Comparison of ENCODE assay signal across 16 cellular contexts in genomic region chr19:33118643-33119042, GRCh38. TPM values are rescaled to one million over a fixed set of nuclear protein-coding genes. Genes with fewer than 3 reads are reported as not detected.
DNase-seq lines count a peak whose midpoint lies in the region; ATAC-seq and TF ChIP-seq lines count a peak whose summit lies in the region.
"Had no signal": no experiment of that assay in that cellular context is flagged by ENCODE, and none has a peak within 500 bp of the region (broad histone marks: within the 10 kb centered on the region; RNA-seq: fewer than 3 reads in every experiment).

No MANE protein-coding gene starts in this region.

- H3K4ac ChIP-seq in trophoblast cell (ENCODE audit: low read depth, low read length) = no peak overlapping the region

- H3K27me3 ChIP-seq in trophoblast cell (ENCODE audit: insufficient read depth, low read length) = no peaks in the 10 kb centered on the region
- H3K27me3 ChIP-seq: BLaER1 had no signal

- H4K12ac ChIP-seq in trophoblast cell (ENCODE audit: low read depth, low read length) = no peak overlapping the region

- H2BK5ac ChIP-seq in trophoblast cell (ENCODE audit: low read depth, low read length, poor library complexity) = no peak overlapping the region

- no peak for ATAC-seq in T-helper 17 cell
- ATAC-seq in left colon = peak; percentile 23
- ATAC-seq in HG03521 (IDR thresholded peaks at IDR 0.05; ENCODE audit: unreplicated experiment) = no peak
- no peak for ATAC-seq in activated naive CD8-positive, alpha-beta T cell treated with anti-CD3 and anti-CD28 coated beads, Interleukin-2, amount 50 U/mL, for 24 hours

- H2BK12ac ChIP-seq in trophoblast cell (ENCODE audit: low read length) = no peak overlapping the region

- H3K9me3 ChIP-seq in T-helper 17 cell (ENCODE audit: control insufficient read depth, low read length, poor library complexity, severe bottlenecking) (no peaks in the 10 kb centered on the region), trophoblast cell (ENCODE audit: insufficient read depth, low read depth, low read length) (peaks cover 2% of the 10 kb centered on the region)
- H3K9me3 ChIP-seq: BLaER1, HAP-1 had no signal

- no peaks in the 10 kb centered on the region for H3K4me1 Mint-ChIP-seq in T-helper 17 cell
- H3K4me1 Mint-ChIP-seq in activated naive CD8-positive, alpha-beta T cell treated with anti-CD3 and anti-CD28 coated beads, Interleukin-2, amount 50 U/mL, for 24 hours = no peaks in the 10 kb centered on the region
- H3K4me1 Mint-ChIP-seq: CD14-positive monocyte; CD4-positive, alpha-beta memory T cell had no signal

- CTCF ChIA-PET in GM10248 (lab: Yijun Ruan, JAX) = interaction anchor here (0.9 to 1.2 kb wide), 3 partner anchors 34 to 133 kb away, joined by 3 read pairs; no protein-coding TSS in a partner anchor

- no peaks in the 10 kb centered on the region for H3K79me1 ChIP-seq in trophoblast cell (ENCODE audit: low read length)

- H3K36me3 Mint-ChIP-seq in T-helper 17 cell (ENCODE audit: low read depth) = peaks cover 5% of the 10 kb centered on the region
- H3K36me3 Mint-ChIP-seq in activated naive CD8-positive, alpha-beta T cell treated with anti-CD3 and anti-CD28 coated beads, Interleukin-2, amount 50 U/mL, for 24 hours (ENCODE audit: low read depth) = peaks cover 37% of the 10 kb centered on the region

- no peak overlapping the region for H3K23ac ChIP-seq in trophoblast cell (ENCODE audit: low read length)

- no peak overlapping the region for H3K9ac ChIP-seq in trophoblast cell (ENCODE audit: low read length)
- H3K9ac ChIP-seq: BLaER1, GM23248 had no signal

- WGBS in trophoblast cell (ENCODE audit: extremely low coverage, insufficient coverage, insufficient read length) = no CpG with 5 or more reads among the region's 10 CpGs

- H4K91ac ChIP-seq in trophoblast cell (ENCODE audit: low read depth, low read length) = no peak overlapping the region

- intact Hi-C loops in left colon (cut with DNase I, micrococcal nuclease) = no loop called here

- H3K27ac Mint-ChIP-seq in T-helper 17 cell = peak overlapping the region; percentile 54
- no peak overlapping the region for H3K27ac Mint-ChIP-seq in activated naive CD8-positive, alpha-beta T cell treated with anti-CD3 and anti-CD28 coated beads, Interleukin-2, amount 50 U/mL, for 24 hours

- no peak overlapping the region for H3K27ac ChIP-seq in trophoblast cell (ENCODE audit: low read depth, low read length)
- H3K27ac ChIP-seq: BLaER1, GM23248, HL-60 had no signal

- H3K9me3 Mint-ChIP-seq in activated naive CD8-positive, alpha-beta T cell treated with anti-CD3 and anti-CD28 coated beads, Interleukin-2, amount 50 U/mL, for 24 hours = no peaks in the 10 kb centered on the region

- no peak overlapping the region for H3K18ac ChIP-seq in trophoblast cell (ENCODE audit: low read length)

- H3K4me2 ChIP-seq in trophoblast cell (ENCODE audit: low read length) = no peak overlapping the region
- H3K4me2 ChIP-seq: BLaER1 had no signal

- H3K14ac ChIP-seq in trophoblast cell (ENCODE audit: low read length) = no peak overlapping the region

- H3K4me1 ChIP-seq in trophoblast cell (ENCODE audit: control insufficient read depth in 1 of 2, insufficient read depth in 2 of 2, low read length in 2 of 2) = no peaks in the 10 kb centered on the region
- H3K4me1 ChIP-seq: BLaER1, HAP-1 had no signal

- no peaks in the 10 kb centered on the region for H3K27me3 Mint-ChIP-seq in T-helper 17 cell
- no peaks in the 10 kb centered on the region for H3K27me3 Mint-ChIP-seq in activated naive CD8-positive, alpha-beta T cell treated with anti-CD3 and anti-CD28 coated beads, Interleukin-2, amount 50 U/mL, for 24 hours
- H3K27me3 Mint-ChIP-seq: CD4-positive, alpha-beta memory T cell had no signal

- TF ChIP-seq CTCF in GM10248 (IDR thresholded peaks at IDR 0.05; ENCODE audit: control extremely low read depth, extremely low read depth, low read depth, missing control alignments) = no peak

- POLR2A ChIA-PET in GM10248 (lab: Yijun Ruan, JAX) = no interaction called here

- H3K36me3 ChIP-seq in trophoblast cell (ENCODE audit: control insufficient read depth in 1 of 2, insufficient read depth in 2 of 2, low read length in 2 of 2) = peaks cover 15 to 17% of the 10 kb centered on the region in 2 experiments

- DNase-seq in T-helper 17 cell = no peak
- DNase-seq in left colon = no peak
- no peak for DNase-seq in trophoblast cell
- DNase-seq in GM10248 (ENCODE audit: extremely low spot score) = no peak
- no peak for DNase-seq in T1000 (lab: John Stamatoyannopoulos, UW)
- DNase-seq in activated naive CD8-positive, alpha-beta T cell treated with anti-CD3 and anti-CD28 coated beads, Interleukin-2, amount 50 U/mL, for 24 hours = no peak

- no peak overlapping the region for H2AFZ ChIP-seq in trophoblast cell (ENCODE audit: insufficient read depth, low read length, poor library complexity)
- H2AFZ ChIP-seq: GM23248 had no signal

- H2AK5ac ChIP-seq in trophoblast cell (ENCODE audit: low read length) = no peak overlapping the region

- no peak overlapping the region for H2BK120ac ChIP-seq in trophoblast cell (ENCODE audit: insufficient read depth, low read length, poor library complexity)

- no peak overlapping the region for H4K8ac ChIP-seq in trophoblast cell (ENCODE audit: low read depth, low read length)

- H3K4me3 ChIP-seq in trophoblast cell (ENCODE audit: low read depth, low read length) = peak overlapping the region; percentile 58
- H3K4me3 ChIP-seq: BLaER1, GM23248, HAP-1 had no signal

- H3K4me3 Mint-ChIP-seq in T-helper 17 cell = no peak overlapping the region
- H3K4me3 Mint-ChIP-seq in activated naive CD8-positive, alpha-beta T cell treated with anti-CD3 and anti-CD28 coated beads, Interleukin-2, amount 50 U/mL, for 24 hours = no peak overlapping the region
- H3K4me3 Mint-ChIP-seq: CD14-positive monocyte; CD4-positive, alpha-beta memory T cell had no signal

- no peaks in the 10 kb centered on the region for H3K79me2 ChIP-seq in trophoblast cell (ENCODE audit: control insufficient read depth, insufficient read depth, low read length, poor library complexity)

RNA-seq across cellular contexts. Expression of gene WDR88, which starts 13.3 kb away (rescaled TPM):
- total RNA-seq in T-helper 17 cell (not detected), left colon (not detected)
- not detected in 2 replicates for polyA plus RNA-seq in trophoblast cell (2013)
- total RNA-seq: Calu3, GM23248, H4, HT1080 had no signal
- polyA plus RNA-seq: CD14-positive monocyte had no signal

RNA-seq across cellular contexts. Expression of gene GPATCH1, which starts 37.7 kb away (rescaled TPM):
- total RNA-seq in T-helper 17 cell = 1 to 10 TPM; 8.8 to 9.0 TPM
- total RNA-seq in left colon = 10 to 100 TPM in 1 of 2 donors, 1 to 10 TPM in 1; 8.3 to 10.9 TPM
- 4.7 and 5.4 TPM in 2 replicates for polyA plus RNA-seq in trophoblast cell (2013)

RNA-seq across cellular contexts. Expression of gene RHPN2, which starts 54.0 kb away (rescaled TPM):
- total RNA-seq in T-helper 17 cell = not detected
- total RNA-seq in left colon = 10 to 100 TPM; 86.5 to 87.5 TPM
- polyA plus RNA-seq in trophoblast cell (2013) = 7.4 and 7.9 TPM in 2 replicates

Comparison
In these comparisons a context has a peak if more than half of its experiments do, and no peak if none do; other contexts are left out.
1. RNA of gene RHPN2, which starts 54.0 kb away (total RNA-seq): 86.5 to 87.5 TPM in left colon; not detected in T-helper 17 cell; every median in the first group is over 10 times any median in the second.